23 cellular contexts compared by ENCODE assay signal in genomic region chr3:193981534-193981933, GRCh38.
"Had no signal": no experiment of that assay in that cellular context is flagged by ENCODE, and none has a peak within 500 bp of the region (broad histone marks: within the 10 kb centered on the region; RNA-seq: fewer than 3 reads in every experiment).

No MANE protein-coding gene starts in this region.

- H3K4me3 Mint-ChIP-seq: activated CD8-positive, alpha-beta T cell treated with anti-CD3 and anti-CD28 coated beads, Interleukin-2, amount 10 ng/mL, durations not matched to agents 7 days and 5 days; activated naive CD8-positive, alpha-beta T cell; activated T-helper 17 cell treated with anti-CD3 and anti-CD28 coated beads, Interleukin-2, amount 50 U/mL, for 72 hours; central memory CD8-positive, alpha-beta T cell; effector memory CD8-positive, alpha-beta T cell; immature natural killer cell; nephron progenitor cell had no signal

- H3K36me3 ChIP-seq: adrenal gland, ascending aorta, brain microvascular endothelial cell, left lung, thyroid gland, upper lobe of right lung had no signal

- H3K27ac Mint-ChIP-seq: activated CD8-positive, alpha-beta T cell treated with anti-CD3 and anti-CD28 coated beads, Interleukin-2, amount 10 ng/mL, durations not matched to agents 7 days and 5 days; activated naive CD8-positive, alpha-beta T cell; activated T-helper 17 cell treated with anti-CD3 and anti-CD28 coated beads, Interleukin-2, amount 50 U/mL, for 72 hours; effector memory CD8-positive, alpha-beta T cell; immature natural killer cell had no signal

- H3K27me3 ChIP-seq: adrenal gland, ascending aorta, left lung, thyroid gland, upper lobe of right lung had no signal

- H3K4me3 ChIP-seq: adrenal gland, ascending aorta, left lung, mucosa of descending colon, thyroid gland, upper lobe of right lung had no signal

- H3K9me3 ChIP-seq: adrenal gland, ascending aorta, left lung, mucosa of descending colon, thyroid gland, upper lobe of right lung had no signal

- H3K4me1 Mint-ChIP-seq: activated T-helper 17 cell treated with anti-CD3 and anti-CD28 coated beads, Interleukin-2, amount 50 U/mL, for 72 hours; central memory CD8-positive, alpha-beta T cell; immature natural killer cell had no signal

- ATAC-seq: activated CD8-positive, alpha-beta T cell treated with anti-CD3 and anti-CD28 coated beads, Interleukin-2, amount 10 ng/mL, durations not matched to agents 7 days and 5 days; activated T-helper 17 cell treated with anti-CD3 and anti-CD28 coated beads, Interleukin-2, amount 50 U/mL, for 72 hours; effector memory CD8-positive, alpha-beta T cell had no signal

- H3K36me3 Mint-ChIP-seq: activated naive CD8-positive, alpha-beta T cell; immature natural killer cell had no signal

- DNase-seq: activated CD4-positive, alpha-beta T cell treated with anti-CD3 and anti-CD28 coated beads for 1 hour; activated CD4-positive, alpha-beta T cell treated with anti-CD3 and anti-CD28 coated beads, Interleukin-2, amount 50 U/mL, for 1 hour; activated CD8-positive, alpha-beta T cell treated with anti-CD3 and anti-CD28 coated beads, Interleukin-2, amount 10 ng/mL, durations not matched to agents 7 days and 5 days; activated naive CD4-positive, alpha-beta T cell; activated T-cell treated with anti-CD3 and anti-CD28 coated beads, Interleukin-2, amount 50 U/mL, for 1 hour; brain microvascular endothelial cell; effector memory CD8-positive, alpha-beta T cell; foreskin fibroblast; immature natural killer cell; nephron progenitor cell; retina; stimulated activated CD4-positive, alpha-beta T cell treated with anti-CD3 and anti-CD28 coated beads, Interleukin-4, amount 100 ng/mL, for 24 hours; stimulated activated naive CD4-positive, alpha-beta T cell treated with Interleukin-2 at 50 U/mL for 16 hours; T-helper 1 cell had no signal

- H3K4me1 ChIP-seq: adrenal gland had no signal

- H3K27ac ChIP-seq: ascending aorta, brain microvascular endothelial cell, left lung, upper lobe of right lung had no signal

- H3K9me3 Mint-ChIP-seq: activated T-helper 17 cell treated with anti-CD3 and anti-CD28 coated beads, Interleukin-2, amount 50 U/mL, for 72 hours; central memory CD8-positive, alpha-beta T cell; effector memory CD8-positive, alpha-beta T cell; immature natural killer cell; nephron progenitor cell had no signal
